ENCODE assay signal across 11 cellular contexts in genomic region chr12:2358986-2359658, GRCh38.
DNase-seq lines count a peak whose midpoint lies in the region; ATAC-seq, FAIRE-seq and TF ChIP-seq lines count a peak whose summit lies in the region.
"Had no signal": no experiment of that assay in that cellular context is flagged by ENCODE, and none has a peak within 500 bp of the region (broad histone marks: within the 10 kb centered on the region; RNA-seq: fewer than 3 reads in every experiment).

No MANE protein-coding gene starts in this region.

- CTCF ChIA-PET in HepG2 (lab: Yijun Ruan, JAX; ENCODE audit: low intra/inter-chr PET ratio, low total read pairs), result no interaction called here

- H3K36me3 ChIP-seq in liver (ENCODE audit: control insufficient read depth in 4 of 4, insufficient read depth in 3 of 4, low read depth in 1 of 4, low read length in 3 of 4), result no peaks in the 10 kb centered on the region
- no peaks in the 10 kb centered on the region for H3K36me3 ChIP-seq in HepG2 (replicated peaks in 1 of 2; ENCODE audit: control insufficient read depth in 1 of 2, insufficient read depth in 2 of 2, low read length in 2 of 2)
- H3K36me3 ChIP-seq in lower lobe of right lung, result no peaks in the 10 kb centered on the region
- no peaks in the 10 kb centered on the region for H3K36me3 ChIP-seq in aorta (ENCODE audit: control insufficient read depth in 1 of 2, insufficient read depth in 2 of 2, low read length in 1 of 2)

- H3K27ac ChIP-seq in liver (ENCODE audit: low read depth in 1 of 2, low read length in 2 of 2) (no peak overlapping the region), HepG2 (ENCODE audit: extremely low read length, insufficient read depth, low read length) (no peak overlapping the region), angular gyrus (ENCODE audit: low read depth, low read length) (peak overlapping the region; percentile 37), lower lobe of right lung (no peak overlapping the region), aorta (ENCODE audit: low read depth in 1 of 2, low read length in 2 of 2) (peak overlapping the region in 1 of 2 donors; percentile 26)

- no peaks in the 10 kb centered on the region for H3K79me2 ChIP-seq in HepG2 (ENCODE audit: insufficient read depth, low read length)

- no peak overlapping the region for H3K9ac ChIP-seq in liver (ENCODE audit: low read depth in 1 of 2, low read length in 2 of 2)
- H3K9ac ChIP-seq in HepG2 (ENCODE audit: insufficient read depth, low read depth, low read length), result no peak overlapping the region

- no peak for FAIRE-seq in HepG2 (lab: Jason Lieb, UNC)

- H3K4me2 ChIP-seq in HepG2 (ENCODE audit: low read depth, low read length), result no peak overlapping the region

- POLR2A ChIA-PET in HepG2 (lab: Yijun Ruan, JAX), result no interaction called here

- H3K9me3 ChIP-seq in liver (ENCODE audit: control insufficient read depth in 4 of 4, low read length in 3 of 4), result no peaks in the 10 kb centered on the region
- H3K9me3 ChIP-seq in HepG2 (ENCODE audit: low read length), result no peaks in the 10 kb centered on the region
- no peaks in the 10 kb centered on the region for H3K9me3 ChIP-seq in lower lobe of right lung
- no peaks in the 10 kb centered on the region for H3K9me3 ChIP-seq in aorta (ENCODE audit: control insufficient read depth, low read length)

- H3K4me1 ChIP-seq in liver (ENCODE audit: control insufficient read depth in 4 of 4, insufficient read depth in 4 of 4, low read length in 3 of 4) (no peaks in the 10 kb centered on the region), HepG2 (ENCODE audit: insufficient read depth, low read length) (no peaks in the 10 kb centered on the region), lower lobe of right lung (peaks cover 16% of the 10 kb centered on the region), aorta (ENCODE audit: control insufficient read depth in 1 of 2, insufficient read depth in 2 of 2, low read length in 2 of 2) (peaks cover 2% of the 10 kb centered on the region in 2 donors)

- in situ Hi-C loops in HepG2 (cut with HindIII; ENCODE audit: extremely low pct_ligation_motif_present, low pct_unique_long_range_greater_than_20kb), result no loop called here

- no peak for TF ChIP-seq POLR2A in HepG2 (IDR thresholded peaks at IDR 0.05; ENCODE audit: insufficient read depth in 1 of 2, low read depth in 2 of 2, low read length in 2 of 2)

- H4K20me1 ChIP-seq in HepG2 (ENCODE audit: insufficient read depth, low read length), result no peaks in the 10 kb centered on the region

- H3K4me3 ChIP-seq in liver (ENCODE audit: low read depth in 1 of 3, low read length in 3 of 3) (no peak overlapping the region), HepG2 (replicated peaks in 1 of 3; ENCODE audit: insufficient read depth in 1 of 3, low read depth in 2 of 3, low read length in 3 of 3) (no peak overlapping the region), lower lobe of right lung (no peak overlapping the region), aorta (ENCODE audit: low read length in 2 of 2) (no peak overlapping the region)

- ATAC-seq in HepG2 (no peak), lower lobe of right lung (peak; percentile 64 to 68), aorta (ENCODE audit: low FRiP score) (peak; percentile 10), GM21360 (IDR thresholded peaks at IDR 0.05; ENCODE audit: unreplicated experiment) (no peak), GM21367 (IDR thresholded peaks at IDR 0.05; ENCODE audit: unreplicated experiment) (no peak)

- TF ChIP-seq CTCF in liver (IDR thresholded peaks at IDR 0.05; ENCODE audit: low read depth, low read length, missing input control) (no peak), HepG2 (CRISPR knock-in tag; IDR thresholded peaks at IDR 0.05) (no peak), lower lobe of right lung (IDR thresholded peaks at IDR 0.05) (no peak)

- H2AFZ ChIP-seq in HepG2 (ENCODE audit: low read length), result no peak overlapping the region

- TF ChIP-seq RAD21 in liver (IDR thresholded peaks at IDR 0.05) (peak; percentile 44), HepG2 (CRISPR knock-in tag; IDR thresholded peaks at IDR 0.05) (no peak)

- WGBS in liver, result 51% methylated on average over 8 of the region's 8 CpGs
- WGBS in HepG2 (ENCODE audit: low lambda C conversion rate), result under 1% methylated on average over 8 of the region's 8 CpGs
- 41 to 43% methylated on average over 8 of the region's 8 CpGs for WGBS in aorta, 2 donors

- no TSS peak for BruUV-seq in HepG2 (replicated peaks; lab: Mats Ljungman, UMichigan)

- DNase-seq in HepG2 (ENCODE audit: low spot score), result no peak
- DNase-seq in lower lobe of right lung, result no peak
- DNase-seq in aorta, result no peak
- no peak for DNase-seq in NCI-H2081 (lab: John Stamatoyannopoulos, UW)
- DNase-seq: CD4-positive, alpha-beta T cell; cerebellar nuclear complex; NCI-H524 treated with DMSO at 0.1 percent for 48 hours had no signal

- intact Hi-C loops in HepG2 (cut with micrococcal nuclease; ENCODE audit: unreplicated experiment) (no loop called here), lower lobe of right lung (cut with DNase I) (no loop called here), aorta (cut with DNase I) (no loop called here)

- no peaks in the 10 kb centered on the region for H3K27me3 ChIP-seq in liver (ENCODE audit: control insufficient read depth in 4 of 4, insufficient read depth in 4 of 4, low read length in 3 of 4)
- peaks cover 5 to 19% of the 10 kb centered on the region in 2 experiments; a peak in 4 of 5 replicates for H3K27me3 ChIP-seq in HepG2 (ENCODE audit: control insufficient read depth in 1 of 2, insufficient read depth in 2 of 2, low read length in 2 of 2)
- no peaks in the 10 kb centered on the region for H3K27me3 ChIP-seq in lower lobe of right lung (ENCODE audit: low read depth)
- H3K27me3 ChIP-seq in aorta (ENCODE audit: control insufficient read depth in 1 of 2, insufficient read depth in 2 of 2, low read length in 1 of 2), result no peaks in the 10 kb centered on the region

- TF ChIP-seq EP300 in HepG2 (IDR thresholded peaks at IDR 0.05; ENCODE audit: low read depth in 2 of 2, low read length in 2 of 2), result no peak
- TF ChIP-seq EP300 in HepG2 (CRISPR knock-in tag; IDR thresholded peaks at IDR 0.05; ENCODE audit: borderline replicate concordance), result no peak

TF ChIP-seq in liver, 16 proteins besides CTCF, POLR2A, EP300 and RAD21:
- TF ChIP-seq YY1 (IDR thresholded peaks at IDR 0.05), result no peak
- no peak for TF ChIP-seq FOXA2 (IDR thresholded peaks at IDR 0.05)
- TF ChIP-seq SP1 (IDR thresholded peaks at IDR 0.05), result no peak
- no peak for TF ChIP-seq HNF4G (IDR thresholded peaks at IDR 0.05)
- TF ChIP-seq HNF4A (conservative IDR thresholded peaks at IDR 0.05), result no peak
- TF ChIP-seq TAF1 (conservative IDR thresholded peaks at IDR 0.05), result no peak
- no peak for TF ChIP-seq FOXA1 (IDR thresholded peaks at IDR 0.05)
- no peak for TF ChIP-seq ZBTB33 (IDR thresholded peaks at IDR 0.05)

TF ChIP-seq in HepG2, 621 proteins besides CTCF, POLR2A, EP300 and RAD21 (continues in another document):
- TF ChIP-seq, protein P1, sequence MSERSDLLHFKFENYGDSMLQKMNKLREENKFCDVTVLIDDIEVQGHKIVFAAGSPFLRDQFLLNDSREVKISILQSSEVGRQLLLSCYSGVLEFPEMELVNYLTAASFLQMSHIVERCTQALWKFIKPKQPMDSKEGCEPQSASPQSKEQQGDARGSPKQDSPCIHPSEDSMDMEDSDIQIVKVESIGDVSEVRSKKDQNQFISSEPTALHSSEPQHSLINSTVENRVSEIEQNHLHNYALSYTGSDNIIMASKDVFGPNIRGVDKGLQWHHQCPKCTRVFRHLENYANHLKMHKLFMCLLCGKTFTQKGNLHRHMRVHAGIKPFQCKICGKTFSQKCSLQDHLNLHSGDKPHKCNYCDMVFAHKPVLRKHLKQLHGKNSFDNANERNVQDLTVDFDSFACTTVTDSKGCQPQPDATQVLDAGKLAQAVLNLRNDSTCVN (CRISPR knock-in tag; IDR thresholded peaks at IDR 0.05; ENCODE audit: borderline replicate concordance), result no peak
- TF ChIP-seq CREM (IDR thresholded peaks at IDR 0.05), result no peak
- TF ChIP-seq CREM (CRISPR knock-in tag; IDR thresholded peaks at IDR 0.05), result no peak
- TF ChIP-seq POLR2AphosphoS5 (IDR thresholded peaks at IDR 0.05; ENCODE audit: low read depth, low read length), result no peak
- TF ChIP-seq KDM6A (CRISPR knock-in tag; IDR thresholded peaks at IDR 0.05; ENCODE audit: low read depth), result no peak
- TF ChIP-seq SP1 (IDR thresholded peaks at IDR 0.05), result no peak
- TF ChIP-seq SP1 (CRISPR knock-in tag; IDR thresholded peaks at IDR 0.05), result no peak
- TF ChIP-seq ZMYM2 (CRISPR knock-in tag; IDR thresholded peaks at IDR 0.05), result no peak
- no peak for TF ChIP-seq ZFY (CRISPR knock-in tag; IDR thresholded peaks at IDR 0.05)
- TF ChIP-seq KAT8 (CRISPR knock-in tag; IDR thresholded peaks at IDR 0.05), result no peak
- TF ChIP-seq ZNF580 (CRISPR knock-in tag; IDR thresholded peaks at IDR 0.05; ENCODE audit: borderline replicate concordance, low read depth), result no peak

Comparison
In these comparisons a context has a peak if more than half of its experiments do, and no peak if none do; other contexts are left out.
1. ATAC-seq: peak in lower lobe of right lung (2 of 2) and aorta (single experiment); none in HepG2 (single experiment), GM21360 (single experiment) and GM21367 (single experiment).